Comparison of ENCODE assay signal across 1 cellular context in genomic region chr19:50640368-50640767, GRCh38.
TF ChIP-seq lines count a peak whose summit lies in the region.

No MANE protein-coding gene starts in this region.

TF ChIP-seq in GM23338, 12 proteins besides CTCF, POLR2A, EP300 and RAD21 (continued from another document):
- TF ChIP-seq REST (IDR thresholded peaks at IDR 0.05; ENCODE audit: unreplicated experiment): no peak
- no peak for TF ChIP-seq JUNB (IDR thresholded peaks at IDR 0.05; ENCODE audit: unreplicated experiment)
- no peak for TF ChIP-seq ETS1 (IDR thresholded peaks at IDR 0.05)
- no peak for TF ChIP-seq EZH2 (IDR thresholded peaks at IDR 0.05; ENCODE audit: low read depth, unreplicated experiment)
- no peak for TF ChIP-seq STAT1 (IDR thresholded peaks at IDR 0.05; ENCODE audit: unreplicated experiment)
- TF ChIP-seq ZNF462 (CRISPR knock-in tag; IDR thresholded peaks at IDR 0.05): no peak
TF ChIP-seq in GM23338: peak in this region for 0.
